Comparison of ENCODE assay signal across 9 cellular contexts in genomic region chr17:30921544-30922196, GRCh38. TPM values are rescaled to one million over a fixed set of nuclear protein-coding genes. Genes with fewer than 3 reads are reported as not detected.
DNase-seq lines count a peak whose midpoint lies in the region; TF ChIP-seq lines count a peak whose summit lies in the region.
"Had no signal": no experiment of that assay in that cellular context is flagged by ENCODE, and none has a peak within 500 bp of the region (broad histone marks: within the 10 kb centered on the region; RNA-seq: fewer than 3 reads in every experiment).

TSS of gene ADAP2 (plus strand) at chr17:30921945. CDS start at chr17:30922015, 70 bp downstream.

- peaks cover 8% of the 10 kb centered on the region for H3K4me1 Mint-ChIP-seq in activated CD4-positive, alpha-beta T cell treated with anti-CD3 and anti-CD28 coated beads, Interleukin-2, amount 10 ng/mL, durations not matched to agents 7 days and 5 days

- H3K36me3 ChIP-seq in OCI-LY3 (replicated peaks; ENCODE audit: low read depth, low read length) = no peaks in the 10 kb centered on the region
- H3K36me3 ChIP-seq in subcutaneous abdominal adipose tissue (ENCODE audit: control insufficient read depth in 5 of 5, insufficient read depth in 5 of 5, low read length in 5 of 5) = peaks cover 0 to 7% (median 0%) of the 10 kb centered on the region in 5 donors

- CTCF ChIA-PET in activated CD4-positive, alpha-beta T cell treated with anti-CD3 and anti-CD28 coated beads, Interleukin-2, amount 10 ng/mL, durations not matched to agents 7 days and 5 days (lab: Charles Lee) = interaction anchor here (1.2 kb wide), 1 partner anchor 11 kb away, joined by 4 read pairs; no protein-coding TSS in a partner anchor

- H3K36me3 Mint-ChIP-seq in activated CD4-positive, alpha-beta T cell treated with anti-CD3 and anti-CD28 coated beads, Interleukin-2, amount 10 ng/mL, durations not matched to agents 7 days and 5 days (ENCODE audit: low read depth) = no peaks in the 10 kb centered on the region

- H4K20me1 ChIP-seq in OCI-LY3 (ENCODE audit: insufficient read depth, low read length) = no peaks in the 10 kb centered on the region

- H3K9ac ChIP-seq in OCI-LY3 (ENCODE audit: low read length) (peak within 1 kb of the TSS; percentile 58), subcutaneous abdominal adipose tissue (ENCODE audit: low read length in 5 of 5) (peak within 1 kb of the TSS in 4 of 5 donors; percentile 30 to 64 (median 50))

- DNase-seq in activated CD4-positive, alpha-beta T cell treated with anti-CD3 and anti-CD28 coated beads, Interleukin-2, amount 10 ng/mL, durations not matched to agents 7 days and 5 days = no peak
- DNase-seq in activated CD4-positive, alpha-beta T cell treated with anti-CD3 and anti-CD28 coated beads, Interleukin-2, amount 50 U/mL, for 4 hours = no peak
- DNase-seq in dermis blood vessel endothelial cell (peak; percentile 24), lower leg skin (ENCODE audit: low spot score in 2 of 2) (peak; percentile 21 to 89), cortex of kidney (lab: John Stamatoyannopoulos, UW) (no peak)
- no peak for DNase-seq in effector CD8-positive, alpha-beta T cell (lab: John Stamatoyannopoulos, UW)

- peak within 1 kb of the TSS; percentile 91 for H3K4me2 ChIP-seq in OCI-LY3 (ENCODE audit: low read length)

- H3K4me3 ChIP-seq in OCI-LY3 (ENCODE audit: low read length) (peak within 1 kb of the TSS; percentile 83), lower leg skin (ENCODE audit: low read depth, poor library complexity, severe bottlenecking) (peak within 1 kb of the TSS; percentile 44), subcutaneous abdominal adipose tissue (ENCODE audit: low read depth in 1 of 5, low read length in 5 of 5) (peak within 1 kb of the TSS; percentile 55 to 67 (median 62))

- no peak for TF ChIP-seq POLR2A in lower leg skin (IDR thresholded peaks at IDR 0.05)

- peaks cover 18% of the 10 kb centered on the region; the same call in 1 of the 2 replicates for H3K27me3 ChIP-seq in OCI-LY3 (ENCODE audit: low read depth, low read length)
- peaks cover 5 to 23% (median 10%) of the 10 kb centered on the region in 5 donors for H3K27me3 ChIP-seq in subcutaneous abdominal adipose tissue (ENCODE audit: control insufficient read depth in 5 of 5, insufficient read depth in 4 of 5, low read length in 5 of 5)

- peak within 1 kb of the TSS; percentile 95 for H2AFZ ChIP-seq in OCI-LY3 (ENCODE audit: low read depth, low read length)

- H3K27me3 Mint-ChIP-seq in activated CD4-positive, alpha-beta T cell treated with anti-CD3 and anti-CD28 coated beads, Interleukin-2, amount 10 ng/mL, durations not matched to agents 7 days and 5 days = peaks cover 46% of the 10 kb centered on the region

- H3K4me1 ChIP-seq in OCI-LY3 (ENCODE audit: low read length) (peaks cover 17% of the 10 kb centered on the region), subcutaneous abdominal adipose tissue (ENCODE audit: control insufficient read depth in 5 of 5, insufficient read depth in 5 of 5, low read length in 5 of 5) (peaks cover 0 to 41% (median 20%) of the 10 kb centered on the region in 5 donors)

- H3K4me3 Mint-ChIP-seq in activated CD4-positive, alpha-beta T cell treated with anti-CD3 and anti-CD28 coated beads, Interleukin-2, amount 10 ng/mL, durations not matched to agents 7 days and 5 days = peak within 1 kb of the TSS; percentile 58

- H3K9me3 ChIP-seq in OCI-LY3 (ENCODE audit: insufficient read depth, low read length) = no peaks in the 10 kb centered on the region
- no peaks in the 10 kb centered on the region for H3K9me3 ChIP-seq in subcutaneous abdominal adipose tissue (ENCODE audit: control insufficient read depth in 5 of 5, low read length in 5 of 5)

- POLR2A ChIA-PET in activated CD4-positive, alpha-beta T cell treated with anti-CD3 and anti-CD28 coated beads, Interleukin-2, amount 10 ng/mL, durations not matched to agents 7 days and 5 days (lab: Charles Lee) = no interaction called here

- H3K27ac ChIP-seq in OCI-LY3 (ENCODE audit: low read length) = no peak within 1 kb of the TSS
- no peak within 1 kb of the TSS for H3K27ac ChIP-seq in subcutaneous abdominal adipose tissue (ENCODE audit: low read depth, low read length)

- no peaks in the 10 kb centered on the region for H3K79me2 ChIP-seq in OCI-LY3 (ENCODE audit: low read length)

- intact Hi-C loops in lower leg skin (cut with DNase I; ENCODE audit: low total_unique reads) = no loop called here

- 10 to 13% methylated on average over 17 to 21 of the region's 60 CpGs for WGBS in lower leg skin, 2 donors

- H3K9me3 Mint-ChIP-seq in activated CD4-positive, alpha-beta T cell treated with anti-CD3 and anti-CD28 coated beads, Interleukin-2, amount 10 ng/mL, durations not matched to agents 7 days and 5 days = no peaks in the 10 kb centered on the region
- H3K9me3 Mint-ChIP-seq: activated naive CD4-positive, alpha-beta T cell treated with anti-CD3 and anti-CD28 coated beads, Interleukin-2, amount 50 U/mL, for 72 hours had no signal

- TF ChIP-seq CTCF in OCI-LY3 (IDR thresholded peaks at IDR 0.05; ENCODE audit: low read depth, low read length) = no peak
- TF ChIP-seq CTCF in lower leg skin (IDR thresholded peaks at IDR 0.05) = no peak

- H3K27ac Mint-ChIP-seq in activated CD4-positive, alpha-beta T cell treated with anti-CD3 and anti-CD28 coated beads, Interleukin-2, amount 10 ng/mL, durations not matched to agents 7 days and 5 days = no peak within 1 kb of the TSS
- H3K27ac Mint-ChIP-seq: activated naive CD4-positive, alpha-beta T cell treated with anti-CD3 and anti-CD28 coated beads, Interleukin-2, amount 50 U/mL, for 72 hours had no signal

RNA-seq across cellular contexts. Expression of gene ADAP2, which starts in this region (rescaled TPM):
- total RNA-seq in activated CD4-positive, alpha-beta T cell treated with anti-CD3 and anti-CD28 coated beads, Interleukin-2, amount 10 ng/mL, durations not matched to agents 7 days and 5 days = 1 to 10 TPM in 1 of 2 experiments, under 1 TPM in 1; 0.65 to 1.1 TPM
- 0.34 and 0.47 TPM in 2 replicates for total RNA-seq in dermis blood vessel endothelial cell
- total RNA-seq in lower leg skin = 10 to 100 TPM; 13.6 to 24.1 (median 18.3) TPM

Comparison
In these comparisons a context has a peak if more than half of its experiments do, and no peak if none do; other contexts are left out.
1. Peak in DNase-seq in dermis blood vessel endothelial cell; RNA of the gene not detected or under 1 TPM.
2. DNase-seq: peak in lower leg skin (2 of 2); none in activated CD4-positive, alpha-beta T cell treated with anti-CD3 and anti-CD28 coated beads, Interleukin-2, amount 10 ng/mL, durations not matched to agents 7 days and 5 days (single experiment), activated CD4-positive, alpha-beta T cell treated with anti-CD3 and anti-CD28 coated beads, Interleukin-2, amount 50 U/mL, for 4 hours (0 of 2), effector CD8-positive, alpha-beta T cell (single experiment) and cortex of kidney (single experiment).
3. Peak in every context shown above with its lines, with median percentiles within 50 percentile points of each other: H3K4me3 ChIP-seq.